ENCODE assay signal across 8 cellular contexts in the genomic region with DNA sequence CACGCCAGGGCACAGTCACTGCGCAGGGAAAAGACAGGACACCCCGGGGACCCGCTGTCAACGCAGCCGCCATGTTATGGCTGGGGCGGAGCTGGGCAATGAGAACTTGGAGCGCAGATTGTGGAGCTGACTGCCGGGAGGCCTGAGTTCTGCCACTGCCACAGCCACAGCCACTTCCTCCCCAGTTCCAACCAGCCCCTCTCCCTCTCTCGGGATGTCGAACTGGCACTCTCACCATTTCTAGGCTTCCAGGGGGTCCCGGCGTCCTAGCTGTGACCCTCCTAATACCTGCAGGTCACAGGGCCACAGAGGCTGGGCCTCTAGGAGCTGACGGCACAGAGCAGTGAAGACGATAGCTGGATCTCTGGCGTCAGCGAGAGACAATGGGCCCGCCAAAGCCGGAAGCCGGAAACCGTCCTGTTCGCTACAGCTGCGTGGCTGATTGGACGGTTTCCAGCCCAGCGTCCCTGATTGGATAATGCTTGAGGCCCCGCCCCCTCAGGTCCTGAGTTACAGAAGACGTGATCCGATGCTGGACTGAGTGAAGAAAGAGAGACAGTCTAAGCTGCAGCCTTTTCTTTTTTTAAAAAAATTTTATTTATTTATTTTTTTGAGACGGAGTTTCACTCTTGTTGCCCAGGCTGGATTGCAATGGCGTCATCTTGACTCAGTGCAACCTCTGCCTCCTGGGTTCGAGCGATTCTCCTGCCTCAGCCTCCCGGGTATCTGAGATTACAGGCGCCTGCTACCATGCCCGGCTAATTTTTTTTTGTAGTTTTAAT. TPM values are rescaled to one million over a fixed set of nuclear protein-coding genes. Genes with fewer than 3 reads are reported as not detected.
DNase-seq lines count a peak whose midpoint lies in the region; ATAC-seq, FAIRE-seq and TF ChIP-seq lines count a peak whose summit lies in the region.

ZNF506 (minus strand) TSS at position 385 of the 782 bp plus-strand sequence; CDS start at position 238, 147 bp downstream.

- peak within 1 kb of the TSS; percentile 99 for H3K27ac Mint-ChIP-seq in natural killer cell

- H3K36me3 Mint-ChIP-seq in natural killer cell: no peaks in the 10 kb centered on the region

- H3K27me3 Mint-ChIP-seq in natural killer cell (ENCODE audit: low read depth in 2 of 2): no peaks in the 10 kb centered on the region

- in situ Hi-C loops in Caki2 (cut with HindIII; ENCODE audit: low pct_unique_long_range_greater_than_20kb, low sequenced_read_pairs): no loop called here

- H3K9me3 Mint-ChIP-seq in natural killer cell: no peaks in the 10 kb centered on the region

- peaks cover 27 to 31% of the 10 kb centered on the region in 2 donors for H3K4me1 Mint-ChIP-seq in natural killer cell

- DNase-seq in Caki2 (ENCODE audit: low read depth) (peak; percentile 96), HuH-7.5 (ENCODE audit: low spot score) (peak; percentile 90), RCC 7860 (ENCODE audit: low spot score) (peak; percentile 81), fibroblast of peridontal ligament (ENCODE audit: extremely low read depth) (peak; percentile 97), natural killer cell (peak; percentile 97)
- peak; percentile 95 for DNase-seq in activated effector memory CD4-positive, alpha-beta T cell treated with Interleukin-2 at 50 U/mL for 16 hours
- peak; percentile 90 to 98 (median 96) for DNase-seq in stimulated activated naive CD4-positive, alpha-beta T cell (lab: John Stamatoyannopoulos, UW)

- no peak for TF ChIP-seq CTCF in natural killer cell (IDR thresholded peaks at IDR 0.05)

- ATAC-seq in GM21390 (IDR thresholded peaks at IDR 0.05; ENCODE audit: unreplicated experiment) (peak; percentile 85), natural killer cell (peak; percentile 86 to 95 (median 89))

- intact Hi-C loops in natural killer cell (cut with micrococcal nuclease): loop anchor here (1.0 to 5.0 kb wide), 7 partner anchors 44 to 746 kb away; partner anchors contain the start of genes PBX4, ZNF101, ZNF14 and ZNF253

- peak within 1 kb of the TSS; percentile 98 for H3K4me3 Mint-ChIP-seq in natural killer cell

- FAIRE-seq in RCC 7860 (lab: Jason Lieb, UNC): peak; percentile 71

RNA-seq across cellular contexts. Expression of gene ZNF506, which starts in this region (rescaled TPM):
- total RNA-seq in Caki2 (2014; rRNA removed; shearing (Covaris generic); ENCODE audit: low replicate concordance): 19.8 and 28.9 TPM in 2 replicates
- total RNA-seq in natural killer cell: 10 to 100 TPM; 35.0 to 62.8 (median 44.0) TPM

Comparison
In these comparisons a context has a peak if more than half of its experiments do, and no peak if none do; other contexts are left out.
1. Peak in every context shown above with its lines: DNase-seq and ATAC-seq.